ENCODE assay signal across 19 cellular contexts in the genomic region with DNA sequence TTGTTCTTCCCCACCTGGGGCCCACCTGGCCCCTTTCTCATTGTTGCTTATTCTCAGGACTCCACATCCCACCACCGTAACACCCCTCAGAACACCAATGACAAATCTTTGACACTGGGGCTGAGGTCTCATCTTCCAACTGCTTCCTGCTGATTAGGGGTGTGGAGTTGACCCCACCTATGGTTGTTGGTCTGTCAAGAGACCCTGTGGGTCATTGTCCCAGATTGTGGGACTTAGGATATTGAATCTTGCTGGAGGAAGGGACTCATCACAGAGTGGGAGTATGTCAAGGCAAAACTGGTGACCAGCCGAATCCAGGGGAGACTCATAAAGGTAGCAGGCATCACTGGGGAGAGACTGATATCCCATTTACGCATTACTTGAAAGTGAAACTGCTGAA. TPM values are rescaled to one million over a fixed set of nuclear protein-coding genes. Genes with fewer than 3 reads are reported as not detected.
DNase-seq lines count a peak whose midpoint lies in the region; ATAC-seq, FAIRE-seq and TF ChIP-seq lines count a peak whose summit lies in the region.
"Had no signal": no experiment of that assay in that cellular context is flagged by ENCODE, and none has a peak within 500 bp of the region (broad histone marks: within the 10 kb centered on the region; RNA-seq: fewer than 3 reads in every experiment).

No MANE protein-coding gene starts in this region.

- H3K27me3 ChIP-seq in Panc1 (ENCODE audit: control insufficient read depth, insufficient read depth, low read length): no peaks in the 10 kb centered on the region
- no peaks in the 10 kb centered on the region for H3K27me3 ChIP-seq in K562 (ENCODE audit: control insufficient read depth in 2 of 2, insufficient read depth in 2 of 2, low read length in 2 of 2)
- H3K27me3 ChIP-seq in uterus: no peaks in the 10 kb centered on the region
- H3K27me3 ChIP-seq: tibial artery had no signal

- H3K27ac Mint-ChIP-seq in activated CD8-positive, alpha-beta memory T cell treated with anti-CD3 and anti-CD28 coated beads, Interleukin-2, amount 10 ng/mL, durations not matched to agents 7 days and 5 days: peak overlapping the region; percentile 83
- no peak overlapping the region for H3K27ac Mint-ChIP-seq in progenitor cell of endocrine pancreas

- no peaks in the 10 kb centered on the region for H4K20me1 ChIP-seq in K562 (replicated peaks; ENCODE audit: control insufficient read depth, insufficient read depth, low read length)

- peak overlapping the region; percentile 54 for H3K4me3 Mint-ChIP-seq in activated CD8-positive, alpha-beta memory T cell treated with anti-CD3 and anti-CD28 coated beads, Interleukin-2, amount 10 ng/mL, durations not matched to agents 7 days and 5 days
- peak overlapping the region; percentile 55 for H3K4me3 Mint-ChIP-seq in progenitor cell of endocrine pancreas (ENCODE audit: low read depth)

- H3K9me1 ChIP-seq in K562 (ENCODE audit: control insufficient read depth, insufficient read depth, low read length): peaks cover 3% of the 10 kb centered on the region

- DNase-seq in activated CD8-positive, alpha-beta memory T cell treated with anti-CD3 and anti-CD28 coated beads, Interleukin-2, amount 10 ng/mL, durations not matched to agents 7 days and 5 days: no peak
- no peak for DNase-seq in activated CD8-positive, alpha-beta memory T cell treated with anti-CD3 and anti-CD28 coated beads, Interleukin-2, amount 50 U/mL, for 4 hours
- DNase-seq in Panc1 (ENCODE audit: low read depth, low spot score): no peak
- peak in 1 of 4 experiments; percentile 43 for DNase-seq in K562 (ENCODE audit: extremely low read depth in 1 of 4, low spot score in 3 of 4)
- no peak for DNase-seq in progenitor cell of endocrine pancreas (ENCODE audit: low spot score, unreplicated experiment)
- no peak for DNase-seq in uterus
- no peak for DNase-seq in midbrain (lab: John Stamatoyannopoulos, UW)
- no peak for DNase-seq in NCI-H748 (lab: John Stamatoyannopoulos, UW; ENCODE audit: unreplicated experiment)
- DNase-seq: activated effector memory CD4-positive, alpha-beta T cell treated with anti-CD3 and anti-CD28 coated beads, Interleukin-2, amount 50 U/mL, for 16 hours; DMS79; hippocampal formation; islet precursor cell; mammary epithelial cell; NCI-H82; SK-N-SH; tibial artery had no signal

- H3K79me2 ChIP-seq in K562 (ENCODE audit: control insufficient read depth, insufficient read depth, low read length): peaks cover 30% of the 10 kb centered on the region

- TF ChIP-seq POLR2A in K562 (conservative IDR thresholded peaks at IDR 0.05) (no peak), uterus (IDR thresholded peaks at IDR 0.05) (no peak)

- H3K27ac ChIP-seq in Panc1 (ENCODE audit: low read length) (peak overlapping the region; percentile 88), K562 (ENCODE audit: extremely low read depth, low read depth, low read length) (peak overlapping the region; percentile 33; the same call in 2 of the 3 replicates), uterus (no peak overlapping the region)
- H3K27ac ChIP-seq: C4-2B, tibial artery had no signal

- H3K36me3 ChIP-seq in Panc1 (ENCODE audit: control insufficient read depth, insufficient read depth, low read length): peaks cover 4% of the 10 kb centered on the region; the same call in 1 of the 2 replicates
- peaks cover 17% of the 10 kb centered on the region for H3K36me3 ChIP-seq in K562 (ENCODE audit: control insufficient read depth, insufficient read depth, low read length)
- no peaks in the 10 kb centered on the region for H3K36me3 ChIP-seq in uterus
- H3K36me3 ChIP-seq: tibial artery had no signal

- BruUV-seq in Panc1 (replicated peaks; lab: Mats Ljungman, UMichigan) (no TSS peak), K562 (replicated peaks; lab: Mats Ljungman, UMichigan) (no TSS peak)

- POLR2A ChIA-PET in Panc1 (lab: Charles Lee): no interaction called here
- POLR2A ChIA-PET in K562 (lab: Yijun Ruan, JAX): no interaction called here

- peaks cover 37% of the 10 kb centered on the region for H3K4me1 Mint-ChIP-seq in activated CD8-positive, alpha-beta memory T cell treated with anti-CD3 and anti-CD28 coated beads, Interleukin-2, amount 10 ng/mL, durations not matched to agents 7 days and 5 days
- peaks cover 22% of the 10 kb centered on the region for H3K4me1 Mint-ChIP-seq in progenitor cell of endocrine pancreas (ENCODE audit: low read depth)

- H3K9ac ChIP-seq in K562 (ENCODE audit: insufficient read depth in 1 of 2, low read depth in 2 of 2, low read length in 2 of 2): peak overlapping the region; percentile 17 to 65; a peak in 2 of 4 replicates
- H3K9ac ChIP-seq: SK-N-SH had no signal

- peak; percentile 60 for FAIRE-seq in K562 (lab: Jason Lieb, UNC)
- FAIRE-seq: endometrium, HTR-8/SVneo had no signal

- CTCF ChIA-PET in activated CD8-positive, alpha-beta memory T cell treated with anti-CD3 and anti-CD28 coated beads, Interleukin-2, amount 10 ng/mL, durations not matched to agents 7 days and 5 days (lab: Charles Lee): no interaction called here
- CTCF ChIA-PET in Panc1 (lab: Charles Lee): no interaction called here
- CTCF ChIA-PET in K562 (lab: Yijun Ruan, JAX; ENCODE audit: low intra/inter-chr PET ratio): no interaction called here

- WGBS in K562 (ENCODE audit: insufficient coverage, low coverage, missing lambda C conversion rate): 28% methylated on average over 3 of the region's 3 CpGs

- H3K36me3 Mint-ChIP-seq in activated CD8-positive, alpha-beta memory T cell treated with anti-CD3 and anti-CD28 coated beads, Interleukin-2, amount 10 ng/mL, durations not matched to agents 7 days and 5 days: peaks cover 6% of the 10 kb centered on the region
- H3K36me3 Mint-ChIP-seq in progenitor cell of endocrine pancreas (ENCODE audit: insufficient read depth): peaks cover 4% of the 10 kb centered on the region

- TF ChIP-seq CTCF in Panc1 (IDR thresholded peaks at IDR 0.05): no peak
- no peak for TF ChIP-seq CTCF in K562 (IDR thresholded peaks at IDR 0.05 in 2 of 3, conservative IDR thresholded peaks at IDR 0.05 in 1 of 3; ENCODE audit: insufficient read depth in 2 of 3, low read depth in 1 of 3, low read length in 3 of 3)
- no peak for TF ChIP-seq CTCF in progenitor cell of endocrine pancreas (IDR thresholded peaks at IDR 0.05; ENCODE audit: unreplicated experiment)
- TF ChIP-seq CTCF in uterus (IDR thresholded peaks at IDR 0.05): no peak

- intact Hi-C loops in Panc1 (cut with micrococcal nuclease; ENCODE audit: unreplicated experiment) (no loop called here), K562 (cut with micrococcal nuclease) (no loop called here), uterus (cut with DNase I; ENCODE audit: low total_unique reads) (no loop called here)

- no peak for ATAC-seq in activated CD8-positive, alpha-beta memory T cell treated with anti-CD3 and anti-CD28 coated beads, Interleukin-2, amount 10 ng/mL, durations not matched to agents 7 days and 5 days
- ATAC-seq in Panc1: no peak
- ATAC-seq in K562: no peak

- in situ Hi-C loops in Panc1 (cut with HindIII; ENCODE audit: low pct_unique_long_range_greater_than_20kb, low sequenced_read_pairs): no loop called here
- in situ Hi-C loops in K562 (cut with MboI): no loop called here

- H2AFZ ChIP-seq in K562 (ENCODE audit: low read depth, low read length): peak overlapping the region; percentile 62

- TF ChIP-seq EP300 in K562 (IDR thresholded peaks at IDR 0.05; ENCODE audit: low read length): no peak

- TF ChIP-seq RAD21 in K562 (CRISPR knock-in tag; conservative IDR thresholded peaks at IDR 0.05 in 1 of 2, IDR thresholded peaks at IDR 0.05 in 1 of 2): no peak

- no peaks in the 10 kb centered on the region for H3K27me3 Mint-ChIP-seq in activated CD8-positive, alpha-beta memory T cell treated with anti-CD3 and anti-CD28 coated beads, Interleukin-2, amount 10 ng/mL, durations not matched to agents 7 days and 5 days
- H3K27me3 Mint-ChIP-seq in progenitor cell of endocrine pancreas: no peaks in the 10 kb centered on the region

- H3K9me3 ChIP-seq in Panc1 (ENCODE audit: control insufficient read depth, insufficient read depth, low read depth, low read length): no peaks in the 10 kb centered on the region
- no peaks in the 10 kb centered on the region for H3K9me3 ChIP-seq in K562 (replicated peaks; ENCODE audit: control insufficient read depth, insufficient read depth, low read depth, low read length)
- H3K9me3 ChIP-seq in uterus: no peaks in the 10 kb centered on the region
- H3K9me3 ChIP-seq: SK-N-SH, tibial artery had no signal

- H3K9me3 Mint-ChIP-seq in activated CD8-positive, alpha-beta memory T cell treated with anti-CD3 and anti-CD28 coated beads, Interleukin-2, amount 10 ng/mL, durations not matched to agents 7 days and 5 days (ENCODE audit: low read depth): no peaks in the 10 kb centered on the region
- peaks cover 11% of the 10 kb centered on the region for H3K9me3 Mint-ChIP-seq in progenitor cell of endocrine pancreas (ENCODE audit: low read depth)

- peaks cover 59% of the 10 kb centered on the region for H3K4me1 ChIP-seq in Panc1 (ENCODE audit: control insufficient read depth, insufficient read depth, low read length)
- peaks cover 33 to 40% of the 10 kb centered on the region in 2 experiments for H3K4me1 ChIP-seq in K562 (replicated peaks in 1 of 2; ENCODE audit: control insufficient read depth in 2 of 2, insufficient read depth in 2 of 2, low read length in 2 of 2)
- H3K4me1 ChIP-seq in uterus: no peaks in the 10 kb centered on the region

- H3K4me3 ChIP-seq in Panc1 (ENCODE audit: low read depth in 2 of 2, low read length in 2 of 2) (no peak overlapping the region), K562 (no peak overlapping the region), uterus (no peak overlapping the region)
- H3K4me3 ChIP-seq: tibial artery had no signal

- H3K4me2 ChIP-seq in K562 (ENCODE audit: insufficient read depth, low read length): peak overlapping the region; percentile 58; the same call in 1 of the 2 replicates
- H3K4me2 ChIP-seq: SK-N-SH had no signal

RNA-seq across cellular contexts. Expression of gene PABIR2, which starts 1.5 kb away (rescaled TPM):
- total RNA-seq in activated CD8-positive, alpha-beta memory T cell treated with anti-CD3 and anti-CD28 coated beads, Interleukin-2, amount 10 ng/mL, durations not matched to agents 7 days and 5 days: 10 to 100 TPM; 47.0 to 65.3 TPM
- total RNA-seq in Panc1 (2021; ENCODE audit: unreplicated experiment): 98.8 TPM
- polyA plus RNA-seq in Panc1 (2012; ENCODE audit: insufficient read length): 48.5 TPM
- 43.6 and 79.1 TPM in 2 replicates for total RNA-seq in K562 (2011; cell fraction: chromatin; rRNA removed; ENCODE audit: low replicate concordance)
- total RNA-seq in K562 (2011; cell fraction: nucleolus; rRNA removed): 24.0 and 30.3 TPM in 2 replicates
- 42.7 and 59.7 TPM in 2 replicates for total RNA-seq in K562 (2011; cell fraction: nucleoplasm; rRNA removed)
- 9.2 and 11.2 TPM in 2 replicates for total RNA-seq in K562 (2014; rRNA removed)
- 16.7 and 17.3 TPM in 2 replicates for total RNA-seq in K562 (2014; rRNA removed; fragmentation: Illumina TruSeq; extraction: Trizol)
- total RNA-seq in K562 (2015; rRNA removed; fragmentation: Illumina TruSeq; extraction: Trizol): 14.4 and 15.5 TPM in 2 replicates
- 38.4 and 44.7 TPM in 2 replicates for total RNA-seq in K562 (2021)
- 39.7 and 43.8 TPM in 2 replicates for polyA plus RNA-seq in K562 (2011; rRNA removed)
- polyA plus RNA-seq in K562 (2011; cell fraction: cytosol; rRNA removed): 17.2 and 19.7 TPM in 2 replicates
- 81.5 and 87.8 TPM in 2 replicates for polyA plus RNA-seq in K562 (2011; cell fraction: nucleus; rRNA removed)
- polyA plus RNA-seq in K562 (2012): 45.6 and 48.6 TPM in 2 replicates
- 58.4 and 60.7 TPM in 2 replicates for polyA plus RNA-seq in K562 (2014; fragmentation: Illumina TruSeq; extraction: Trizol)
- polyA plus RNA-seq in K562 (2014; fragmentation: Nextera tagmentation; extraction: Ambion mirVana): 10 to 100 TPM; 20.3 to 24.0 TPM
- polyA plus RNA-seq in K562 (2014; rRNA removed): 40.9 and 44.0 TPM in 2 replicates
- polyA minus RNA-seq in K562 (2011; rRNA and poly(A)+ RNA removed): 15.8 and 17.4 TPM in 2 replicates
- polyA minus RNA-seq in K562 (2011; cell fraction: cytosol; rRNA and poly(A)+ RNA removed): 19.5 TPM in 2 replicates
- 12.7 and 13.1 TPM in 2 replicates for polyA minus RNA-seq in K562 (2011; cell fraction: nucleus; rRNA and poly(A)+ RNA removed)
- total RNA-seq in progenitor cell of endocrine pancreas: 21.0 and 25.7 TPM in 2 replicates
- total RNA-seq in uterus: 10 to 100 TPM; 14.2 to 45.9 (median 30.0) TPM

Comparison
In these comparisons a context has a peak if more than half of its experiments do, and no peak if none do; other contexts are left out.
1. H3K27ac ChIP-seq: peak in Panc1 (single experiment) and K562 (single experiment); none in uterus (0 of 2).